ENCODE assay signal across 1 cellular context in genomic region chr2:238063414-238064189, GRCh38.
TF ChIP-seq lines count a peak whose summit lies in the region.

No MANE protein-coding gene starts in this region.

TF ChIP-seq in GM12878, 131 proteins besides CTCF, POLR2A, EP300 and RAD21:
- no peak for TF ChIP-seq CEBPB (IDR thresholded peaks at IDR 0.05; ENCODE audit: borderline replicate concordance in 1 of 2, low read depth in 2 of 2, low read length in 2 of 2)
- TF ChIP-seq RB1 (IDR thresholded peaks at IDR 0.05; ENCODE audit: borderline replicate concordance): no peak
- no peak for TF ChIP-seq E2F4 (IDR thresholded peaks at IDR 0.05; ENCODE audit: low read depth, low read length)
- TF ChIP-seq RBBP5 (conservative IDR thresholded peaks at IDR 0.05): no peak
- TF ChIP-seq TBL1XR1 (IDR thresholded peaks at IDR 0.05; ENCODE audit: low read depth, low read length): no peak
- peak; percentile 95 for TF ChIP-seq NR2F1 (conservative IDR thresholded peaks at IDR 0.05)
- peak; percentile 79 for TF ChIP-seq NR2C1 (IDR thresholded peaks at IDR 0.05)
- no peak for TF ChIP-seq BRCA1 (IDR thresholded peaks at IDR 0.05; ENCODE audit: low read depth, low read length)
TF ChIP-seq in GM12878: peak in this region for 2.
